30 cellular contexts compared by ENCODE assay signal in the genomic region with DNA sequence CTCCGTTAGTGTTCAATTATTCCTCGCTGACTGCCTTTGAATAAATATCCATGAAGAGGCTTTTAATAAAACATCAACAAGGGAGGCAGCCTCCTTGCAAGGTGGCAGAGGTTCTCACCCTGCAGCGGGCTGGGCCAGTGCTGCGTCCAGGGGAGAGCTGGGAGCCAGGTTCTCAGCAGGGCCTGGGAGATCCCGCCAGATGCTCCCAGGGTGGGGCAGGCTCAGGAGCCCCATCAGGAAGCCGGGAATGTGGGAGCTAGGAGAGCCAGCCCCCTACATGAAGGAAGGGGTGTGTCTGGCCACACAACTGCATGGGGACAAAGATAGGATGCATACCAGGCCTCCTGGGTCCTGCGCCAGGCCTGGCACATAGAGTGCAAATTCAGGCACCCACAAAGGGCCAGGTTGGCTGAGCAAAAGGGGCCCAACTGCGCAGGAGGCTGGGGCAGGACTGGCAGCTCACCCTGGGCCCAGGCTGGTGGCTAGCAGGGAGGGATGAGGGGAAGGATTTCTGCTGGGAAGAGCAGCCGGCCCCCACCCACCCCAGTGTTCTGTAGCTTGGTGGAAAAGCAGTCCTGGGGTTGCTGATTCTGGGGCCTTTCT. TPM values are rescaled to one million over a fixed set of nuclear protein-coding genes. Genes with fewer than 3 reads are reported as not detected.
"Had no signal": no experiment of that assay in that cellular context is flagged by ENCODE, and none has a peak within 500 bp of the region (broad histone marks: within the 10 kb centered on the region; RNA-seq: fewer than 3 reads in every experiment).

No MANE protein-coding gene starts in this region.

- H3K36me3 ChIP-seq: breast epithelium, heart right ventricle, neutrophil, ovary, right atrium auricular region, suprapubic skin, transverse colon, vagina had no signal

- ATAC-seq: activated CD4-positive, alpha-beta T cell treated with anti-CD3 and anti-CD28 coated beads for 36 hours; activated T-helper 17 cell treated with anti-CD3 and anti-CD28 coated beads, Interleukin-2, amount 50 U/mL, for 72 hours; natural killer cell; psoas muscle; stimulated activated naive CD8-positive, alpha-beta T cell treated with anti-CD3 and anti-CD28 coated beads, Interleukin-15, amount 100 ng/mL, for 72 hours had no signal

- DNase-seq: activated B cell treated with CpG ODN at 0.5 μM for 24 hours; activated CD4-positive, alpha-beta T cell treated with anti-CD3 and anti-CD28 coated beads for 36 hours; activated CD4-positive, alpha-beta T cell treated with anti-CD3 and anti-CD28 coated beads, Interleukin-2, amount 50 U/mL, for 4 hours; activated CD8-positive, alpha-beta memory T cell treated with anti-CD3 and anti-CD28 coated beads for 24 hours; activated CD8-positive, alpha-beta memory T cell treated with anti-CD3 and anti-CD28 coated beads, Interleukin-2, amount 50 U/mL, for 4 hours; activated naive CD4-positive, alpha-beta T cell treated with anti-CD3 and anti-CD28 coated beads for 36 hours; activated naive CD8-positive, alpha-beta T cell treated with anti-CD3 and anti-CD28 coated beads, Interleukin-2, amount 10 ng/mL, durations not matched to agents 7 days and 5 days; amniotic stem cell; effector CD4-positive, alpha-beta T cell; heart right ventricle; kidney; natural killer cell; ovary; psoas muscle; stimulated activated CD4-positive, alpha-beta T cell treated with anti-CD3 and anti-CD28 coated beads, Interleukin-12 subunit alpha, Interleukin-12 subunit beta, amount 100 ng/mL, for 4 hours; stimulated activated CD4-positive, alpha-beta T cell treated with anti-CD3 and anti-CD28 coated beads, Interleukin-4, amount 100 ng/mL, for 4 hours; stimulated activated naive CD8-positive, alpha-beta T cell treated with anti-CD3 and anti-CD28 coated beads, Interleukin-15, amount 100 ng/mL, for 72 hours; transverse colon had no signal

- H3K27me3 ChIP-seq: neutrophil, ovary, right atrium auricular region, suprapubic skin, transverse colon, vagina had no signal

- H3K4me3 ChIP-seq: breast epithelium, heart right ventricle, ovary, psoas muscle, right atrium auricular region, suprapubic skin, transverse colon, vagina had no signal

- H3K27ac Mint-ChIP-seq: activated B cell treated with CpG ODN at 0.5 μM for 24 hours; activated CD4-positive, alpha-beta T cell treated with anti-CD3 and anti-CD28 coated beads for 36 hours; activated naive CD4-positive, alpha-beta T cell treated with anti-CD3 and anti-CD28 coated beads for 36 hours; activated naive CD8-positive, alpha-beta T cell treated with anti-CD3 and anti-CD28 coated beads, Interleukin-2, amount 10 ng/mL, durations not matched to agents 7 days and 5 days; activated T-cell treated with anti-CD3 and anti-CD28 coated beads, Interleukin-2, amount 50 U/mL, for 24 hours; activated T-helper 17 cell treated with anti-CD3 and anti-CD28 coated beads, Interleukin-2, amount 50 U/mL, for 72 hours; mesothelial cell of epicardium; natural killer cell; stimulated activated naive CD8-positive, alpha-beta T cell treated with anti-CD3 and anti-CD28 coated beads, Interleukin-15, amount 100 ng/mL, for 72 hours; T-helper 1 cell treated with Interleukin-12 subunit alpha and Interleukin-12 subunit beta and Interleukin-4 antibody, amounts not matched to agents 30 μg/mL and 1 μg/mL, for 36 hours had no signal

- H3K36me3 Mint-ChIP-seq: activated naive CD8-positive, alpha-beta T cell treated with anti-CD3 and anti-CD28 coated beads, Interleukin-2, amount 10 ng/mL, durations not matched to agents 7 days and 5 days; mesothelial cell of epicardium had no signal

- H3K4me3 Mint-ChIP-seq: activated B cell treated with CpG ODN at 0.5 μM for 24 hours; activated CD4-positive, alpha-beta T cell treated with anti-CD3 and anti-CD28 coated beads for 36 hours; activated naive CD4-positive, alpha-beta T cell treated with anti-CD3 and anti-CD28 coated beads for 36 hours; activated naive CD8-positive, alpha-beta T cell treated with anti-CD3 and anti-CD28 coated beads, Interleukin-2, amount 10 ng/mL, durations not matched to agents 7 days and 5 days; activated T-cell treated with anti-CD3 and anti-CD28 coated beads, Interleukin-2, amount 50 U/mL, for 24 hours; activated T-helper 17 cell treated with anti-CD3 and anti-CD28 coated beads, Interleukin-2, amount 50 U/mL, for 72 hours; mesothelial cell of epicardium; natural killer cell; stimulated activated naive CD8-positive, alpha-beta T cell treated with anti-CD3 and anti-CD28 coated beads, Interleukin-15, amount 100 ng/mL, for 72 hours; T-helper 1 cell treated with Interleukin-12 subunit alpha and Interleukin-12 subunit beta and Interleukin-4 antibody, amounts not matched to agents 30 μg/mL and 1 μg/mL, for 36 hours had no signal

- H3K4me1 Mint-ChIP-seq: activated B cell treated with CpG ODN at 0.5 μM for 24 hours; activated CD4-positive, alpha-beta T cell treated with anti-CD3 and anti-CD28 coated beads for 36 hours; activated naive CD8-positive, alpha-beta T cell treated with anti-CD3 and anti-CD28 coated beads, Interleukin-2, amount 10 ng/mL, durations not matched to agents 7 days and 5 days; activated T-helper 17 cell treated with anti-CD3 and anti-CD28 coated beads, Interleukin-2, amount 50 U/mL, for 72 hours; mesothelial cell of epicardium; natural killer cell had no signal

- H3K9me3 ChIP-seq: neutrophil, ovary, psoas muscle, suprapubic skin, transverse colon, vagina had no signal

- H3K27ac ChIP-seq: breast epithelium, heart right ventricle, neutrophil, ovary, psoas muscle, right atrium auricular region, suprapubic skin, transverse colon, vagina had no signal

- H3K4me1 ChIP-seq: breast epithelium, heart right ventricle, psoas muscle, right atrium auricular region, suprapubic skin, transverse colon, vagina had no signal

RNA-seq across cellular contexts. Expression of gene VSTM2B, which starts 22.8 kb away (rescaled TPM):
- total RNA-seq: activated B cell treated with CpG ODN at 0.5 μM for 24 hours; activated CD4-positive, alpha-beta T cell treated with anti-CD3 and anti-CD28 coated beads for 36 hours; activated naive CD4-positive, alpha-beta T cell treated with anti-CD3 and anti-CD28 coated beads for 36 hours; activated naive CD8-positive, alpha-beta T cell treated with anti-CD3 and anti-CD28 coated beads, Interleukin-2, amount 10 ng/mL, durations not matched to agents 7 days and 5 days; activated T-helper 17 cell treated with anti-CD3 and anti-CD28 coated beads, Interleukin-2, amount 50 U/mL, for 72 hours; breast epithelium; epithelial cell of proximal tubule; fibroblast of villous mesenchyme; heart right ventricle; kidney; lung microvascular endothelial cell; mesothelial cell of epicardium; natural killer cell; psoas muscle; right atrium auricular region; suprapubic skin; transverse colon had no signal
- polyA plus RNA-seq: heart right ventricle, ovary, psoas muscle had no signal
